Comparison of ENCODE assay signal across 1 cellular context in genomic region chr11:120332822-120333716, GRCh38.
A peak's percentile ranks its signal among the peaks of the same experiment; 100 is the strongest.
TF ChIP-seq lines count a peak whose summit lies in the region.

No MANE protein-coding gene starts in this region.

TF ChIP-seq in GM12878, 131 proteins besides CTCF, POLR2A, EP300 and RAD21 (continued from another document):
- TF ChIP-seq ATF3 (IDR thresholded peaks at IDR 0.05; ENCODE audit: borderline replicate concordance, extremely low read depth, low read depth, low read length) (no peak), NFIC (IDR thresholded peaks at IDR 0.05; ENCODE audit: low read depth, low read length) (no peak), MTA2 (IDR thresholded peaks at IDR 0.05; ENCODE audit: low read depth) (peak; percentile 83)
